1 cellular context compared by ENCODE assay signal in the genomic region with DNA sequence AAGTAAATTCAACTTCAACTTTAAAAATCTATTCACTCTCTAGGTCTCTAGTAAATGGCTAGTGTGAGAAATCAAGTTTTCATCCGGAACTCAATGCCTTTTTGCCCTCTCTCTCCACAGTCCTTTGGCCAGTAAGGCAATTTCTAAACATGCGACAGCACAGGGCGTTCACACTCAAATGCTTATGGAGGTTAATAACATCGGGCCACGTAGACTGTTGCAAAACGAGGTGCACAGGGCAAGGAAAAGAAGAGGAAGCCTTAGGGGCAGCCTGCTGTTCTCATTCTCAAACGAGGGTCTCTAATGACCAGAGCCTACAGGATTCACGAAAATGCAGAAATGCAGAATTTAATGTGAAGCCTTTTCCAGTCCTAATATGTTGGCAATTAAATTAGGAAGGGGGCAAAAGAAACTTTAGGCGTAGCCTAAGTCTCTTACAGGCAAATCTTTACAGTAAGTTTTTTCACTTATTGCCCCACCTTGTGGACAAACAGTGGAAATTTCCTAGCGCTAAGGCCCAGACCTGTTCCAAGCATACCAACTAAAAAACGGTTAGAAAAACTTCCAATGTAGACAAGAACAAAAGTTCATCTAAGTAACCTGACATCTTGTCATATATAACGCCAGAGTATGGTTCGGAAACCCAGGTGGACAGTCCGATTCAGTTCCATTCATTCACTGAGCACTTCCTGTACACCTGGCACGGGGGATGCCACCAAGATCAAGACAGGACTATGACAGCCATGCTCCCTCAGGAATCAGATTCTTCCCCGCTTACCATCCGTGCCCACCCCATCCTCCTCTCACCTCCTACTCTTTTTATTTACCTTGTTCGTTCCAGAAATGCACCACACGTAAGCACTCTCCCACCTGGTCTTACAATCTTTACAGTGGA.
TF ChIP-seq lines count a peak whose summit lies in the region.

No MANE protein-coding gene starts in this region.

TF ChIP-seq in HCT116, 20 proteins besides CTCF, POLR2A, EP300 and RAD21 (continued from another document):
- TF ChIP-seq REST (IDR thresholded peaks at IDR 0.05; ENCODE audit: low read depth) (no peak), ZFX (IDR thresholded peaks at IDR 0.05) (no peak), ZBTB33 (IDR thresholded peaks at IDR 0.05; ENCODE audit: extremely low read depth, insufficient replicate concordance, low read length) (no peak)
